Comparison of ENCODE assay signal across 1 cellular context in the genomic region with DNA sequence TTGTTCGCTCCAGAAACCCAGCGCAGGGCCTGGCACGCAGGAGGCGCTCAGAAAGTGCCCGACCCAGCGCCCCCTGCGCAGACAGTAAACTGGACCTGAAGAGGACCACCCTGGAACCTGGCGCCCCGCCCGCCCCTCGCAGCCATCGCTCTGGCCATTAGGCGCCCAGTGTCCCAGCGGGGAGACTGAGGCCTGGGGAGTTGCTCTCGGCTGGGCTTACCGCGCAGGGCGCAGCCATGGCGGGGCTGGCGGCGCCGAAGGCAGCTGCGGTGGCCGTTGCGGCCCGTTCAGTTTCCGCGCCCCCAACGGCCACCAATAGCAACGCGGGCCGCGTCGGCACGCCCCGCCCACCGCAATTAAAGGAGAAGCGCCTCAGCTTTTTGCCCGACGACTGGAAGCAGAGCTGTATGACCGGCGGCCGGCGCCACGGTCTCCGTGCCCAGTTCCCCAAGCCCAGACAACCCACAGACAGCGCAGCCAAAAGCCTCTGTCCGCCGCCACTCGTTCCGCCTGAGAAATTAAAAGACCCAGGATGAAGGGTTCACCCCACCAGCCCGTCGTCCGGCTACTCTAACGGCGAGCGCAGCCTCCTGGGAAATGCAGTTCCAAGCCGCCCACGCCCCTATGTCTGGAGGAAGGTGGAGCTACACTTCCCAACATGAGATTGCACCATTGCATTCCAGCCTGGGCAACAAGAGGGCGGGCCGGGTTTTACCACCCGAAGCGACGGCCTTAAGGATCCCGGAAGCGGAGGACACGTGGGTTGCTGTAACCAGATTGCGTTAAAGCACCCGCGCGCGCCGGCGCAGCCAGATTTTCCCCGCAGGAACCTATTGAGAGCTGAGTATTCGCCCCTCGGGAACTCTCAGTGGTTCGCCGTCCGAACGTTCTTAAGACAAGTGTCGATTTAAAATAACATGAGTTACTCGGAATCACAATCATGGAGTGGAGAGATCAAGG.
A peak's percentile ranks its signal among the peaks of the same experiment; 100 is the strongest.
TF ChIP-seq lines count a peak whose summit lies in the region.

A gene (minus strand): TSS at position 289 of the 960 bp plus-strand sequence. CDS start 51 bp downstream, at position 238.

TF ChIP-seq in HepG2, 621 proteins besides CTCF, POLR2A, EP300 and RAD21 (continued from another document and continues in another):
- TF ChIP-seq, protein P1, sequence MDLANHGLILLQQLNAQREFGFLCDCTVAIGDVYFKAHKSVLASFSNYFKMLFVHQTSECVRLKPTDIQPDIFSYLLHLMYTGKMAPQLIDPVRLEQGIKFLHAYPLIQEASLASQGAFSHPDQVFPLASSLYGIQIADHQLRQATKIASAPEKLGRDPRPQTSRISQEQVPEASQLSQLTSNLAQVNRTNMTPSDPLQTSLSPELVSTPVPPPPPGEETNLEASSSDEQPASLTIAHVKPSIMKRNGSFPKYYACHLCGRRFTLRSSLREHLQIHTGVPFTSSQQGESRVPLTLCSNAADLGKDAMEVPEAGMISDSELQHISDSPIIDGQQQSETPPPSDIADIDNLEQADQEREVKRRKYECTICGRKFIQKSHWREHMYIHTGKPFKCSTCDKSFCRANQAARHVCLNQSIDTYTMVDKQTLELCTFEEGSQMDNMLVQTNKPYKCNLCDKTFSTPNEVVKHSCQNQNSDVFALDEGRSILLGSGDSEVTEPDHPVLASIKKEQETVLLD (CRISPR knock-in tag; IDR thresholded peaks at IDR 0.05; ENCODE audit: low read depth), result 0 out of 2 replicates have a peak, but pooled peaks have one; percentile 26
- TF ChIP-seq ZNF556 (CRISPR knock-in tag; IDR thresholded peaks at IDR 0.05; ENCODE audit: borderline replicate concordance), result peak; percentile 51; the same call in 1 of the 2 replicates
- 0 out of 2 replicates have a peak, but pooled peaks have one; percentile 69 for TF ChIP-seq ZNF138 (CRISPR knock-in tag; IDR thresholded peaks at IDR 0.05; ENCODE audit: low read depth)
- no peak for TF ChIP-seq SMYD3 (CRISPR knock-in tag; IDR thresholded peaks at IDR 0.05)
- no peak for TF ChIP-seq ZSCAN12 (CRISPR knock-in tag; IDR thresholded peaks at IDR 0.05)
- TF ChIP-seq ZNF883 (CRISPR knock-in tag; IDR thresholded peaks at IDR 0.05; ENCODE audit: not compliant biosample characterization), result peak; percentile 39
- TF ChIP-seq ZNF331 (CRISPR knock-in tag; IDR thresholded peaks at IDR 0.05), result peak; percentile 59; the same call in 1 of the 2 replicates
- TF ChIP-seq, protein P2, sequence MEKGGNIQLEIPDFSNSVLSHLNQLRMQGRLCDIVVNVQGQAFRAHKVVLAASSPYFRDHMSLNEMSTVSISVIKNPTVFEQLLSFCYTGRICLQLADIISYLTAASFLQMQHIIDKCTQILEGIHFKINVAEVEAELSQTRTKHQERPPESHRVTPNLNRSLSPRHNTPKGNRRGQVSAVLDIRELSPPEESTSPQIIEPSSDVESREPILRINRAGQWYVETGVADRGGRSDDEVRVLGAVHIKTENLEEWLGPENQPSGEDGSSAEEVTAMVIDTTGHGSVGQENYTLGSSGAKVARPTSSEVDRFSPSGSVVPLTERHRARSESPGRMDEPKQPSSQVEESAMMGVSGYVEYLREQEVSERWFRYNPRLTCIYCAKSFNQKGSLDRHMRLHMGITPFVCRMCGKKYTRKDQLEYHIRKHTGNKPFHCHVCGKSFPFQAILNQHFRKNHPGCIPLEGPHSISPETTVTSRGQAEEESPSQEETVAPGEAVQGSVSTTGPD (CRISPR knock-in tag; IDR thresholded peaks at IDR 0.05), result peak; percentile 25; the same call in 1 of the 2 replicates
- TF ChIP-seq, protein P3, sequence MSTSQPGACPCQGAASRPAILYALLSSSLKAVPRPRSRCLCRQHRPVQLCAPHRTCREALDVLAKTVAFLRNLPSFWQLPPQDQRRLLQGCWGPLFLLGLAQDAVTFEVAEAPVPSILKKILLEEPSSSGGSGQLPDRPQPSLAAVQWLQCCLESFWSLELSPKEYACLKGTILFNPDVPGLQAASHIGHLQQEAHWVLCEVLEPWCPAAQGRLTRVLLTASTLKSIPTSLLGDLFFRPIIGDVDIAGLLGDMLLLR (CRISPR knock-in tag; IDR thresholded peaks at IDR 0.05), result no peak
- peak; percentile 56 for TF ChIP-seq KMT2B (CRISPR knock-in tag; IDR thresholded peaks at IDR 0.05)
- TF ChIP-seq TCF7L2 (IDR thresholded peaks at IDR 0.05; ENCODE audit: low read depth, low read length), result no peak
- TF ChIP-seq, protein P4, sequence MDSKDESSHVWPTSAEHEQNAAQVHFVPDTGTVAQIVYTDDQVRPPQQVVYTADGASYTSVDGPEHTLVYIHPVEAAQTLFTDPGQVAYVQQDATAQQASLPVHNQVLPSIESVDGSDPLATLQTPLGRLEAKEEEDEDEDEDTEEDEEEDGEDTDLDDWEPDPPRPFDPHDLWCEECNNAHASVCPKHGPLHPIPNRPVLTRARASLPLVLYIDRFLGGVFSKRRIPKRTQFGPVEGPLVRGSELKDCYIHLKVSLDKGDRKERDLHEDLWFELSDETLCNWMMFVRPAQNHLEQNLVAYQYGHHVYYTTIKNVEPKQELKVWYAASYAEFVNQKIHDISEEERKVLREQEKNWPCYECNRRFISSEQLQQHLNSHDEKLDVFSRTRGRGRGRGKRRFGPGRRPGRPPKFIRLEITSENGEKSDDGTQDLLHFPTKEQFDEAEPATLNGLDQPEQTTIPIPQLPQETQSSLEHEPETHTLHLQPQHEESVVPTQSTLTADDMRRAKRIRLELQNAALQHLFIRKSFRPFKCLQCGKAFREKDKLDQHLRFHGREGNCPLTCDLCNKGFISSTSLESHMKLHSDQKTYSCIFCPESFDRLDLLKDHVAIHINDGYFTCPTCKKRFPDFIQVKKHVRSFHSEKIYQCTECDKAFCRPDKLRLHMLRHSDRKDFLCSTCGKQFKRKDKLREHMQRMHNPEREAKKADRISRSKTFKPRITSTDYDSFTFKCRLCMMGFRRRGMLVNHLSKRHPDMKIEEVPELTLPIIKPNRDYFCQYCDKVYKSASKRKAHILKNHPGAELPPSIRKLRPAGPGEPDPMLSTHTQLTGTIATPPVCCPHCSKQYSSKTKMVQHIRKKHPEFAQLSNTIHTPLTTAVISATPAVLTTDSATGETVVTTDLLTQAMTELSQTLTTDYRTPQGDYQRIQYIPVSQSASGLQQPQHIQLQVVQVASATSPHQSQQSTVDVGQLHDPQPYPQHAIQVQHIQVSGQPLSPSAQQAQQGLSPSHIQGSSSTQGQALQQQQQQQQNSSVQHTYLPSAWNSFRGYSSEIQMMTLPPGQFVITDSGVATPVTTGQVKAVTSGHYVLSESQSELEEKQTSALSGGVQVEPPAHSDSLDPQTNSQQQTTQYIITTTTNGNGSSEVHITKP (CRISPR knock-in tag; IDR thresholded peaks at IDR 0.05; ENCODE audit: low read depth), result peak; percentile 97
- TF ChIP-seq ZNF317 (CRISPR knock-in tag; IDR thresholded peaks at IDR 0.05), result no peak
- peak in 1 of 2 experiments; percentile 76; a peak in 2 of 4 replicates for TF ChIP-seq KLF16 (CRISPR knock-in tag; IDR thresholded peaks at IDR 0.05)
- TF ChIP-seq, protein P5, sequence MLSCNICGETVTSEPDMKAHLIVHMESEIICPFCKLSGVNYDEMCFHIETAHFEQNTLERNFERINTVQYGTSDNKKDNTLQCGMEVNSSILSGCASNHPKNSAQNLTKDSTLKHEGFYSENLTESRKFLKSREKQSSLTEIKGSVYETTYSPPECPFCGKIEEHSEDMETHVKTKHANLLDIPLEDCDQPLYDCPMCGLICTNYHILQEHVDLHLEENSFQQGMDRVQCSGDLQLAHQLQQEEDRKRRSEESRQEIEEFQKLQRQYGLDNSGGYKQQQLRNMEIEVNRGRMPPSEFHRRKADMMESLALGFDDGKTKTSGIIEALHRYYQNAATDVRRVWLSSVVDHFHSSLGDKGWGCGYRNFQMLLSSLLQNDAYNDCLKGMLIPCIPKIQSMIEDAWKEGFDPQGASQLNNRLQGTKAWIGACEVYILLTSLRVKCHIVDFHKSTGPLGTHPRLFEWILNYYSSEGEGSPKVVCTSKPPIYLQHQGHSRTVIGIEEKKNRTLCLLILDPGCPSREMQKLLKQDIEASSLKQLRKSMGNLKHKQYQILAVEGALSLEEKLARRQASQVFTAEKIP (CRISPR knock-in tag; IDR thresholded peaks at IDR 0.05; ENCODE audit: borderline replicate concordance), result no peak
- TF ChIP-seq ZNF563 (CRISPR knock-in tag; IDR thresholded peaks at IDR 0.05), result no peak
- TF ChIP-seq, protein P6, sequence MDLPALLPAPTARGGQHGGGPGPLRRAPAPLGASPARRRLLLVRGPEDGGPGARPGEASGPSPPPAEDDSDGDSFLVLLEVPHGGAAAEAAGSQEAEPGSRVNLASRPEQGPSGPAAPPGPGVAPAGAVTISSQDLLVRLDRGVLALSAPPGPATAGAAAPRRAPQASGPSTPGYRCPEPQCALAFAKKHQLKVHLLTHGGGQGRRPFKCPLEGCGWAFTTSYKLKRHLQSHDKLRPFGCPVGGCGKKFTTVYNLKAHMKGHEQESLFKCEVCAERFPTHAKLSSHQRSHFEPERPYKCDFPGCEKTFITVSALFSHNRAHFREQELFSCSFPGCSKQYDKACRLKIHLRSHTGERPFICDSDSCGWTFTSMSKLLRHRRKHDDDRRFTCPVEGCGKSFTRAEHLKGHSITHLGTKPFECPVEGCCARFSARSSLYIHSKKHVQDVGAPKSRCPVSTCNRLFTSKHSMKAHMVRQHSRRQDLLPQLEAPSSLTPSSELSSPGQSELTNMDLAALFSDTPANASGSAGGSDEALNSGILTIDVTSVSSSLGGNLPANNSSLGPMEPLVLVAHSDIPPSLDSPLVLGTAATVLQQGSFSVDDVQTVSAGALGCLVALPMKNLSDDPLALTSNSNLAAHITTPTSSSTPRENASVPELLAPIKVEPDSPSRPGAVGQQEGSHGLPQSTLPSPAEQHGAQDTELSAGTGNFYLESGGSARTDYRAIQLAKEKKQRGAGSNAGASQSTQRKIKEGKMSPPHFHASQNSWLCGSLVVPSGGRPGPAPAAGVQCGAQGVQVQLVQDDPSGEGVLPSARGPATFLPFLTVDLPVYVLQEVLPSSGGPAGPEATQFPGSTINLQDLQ (CRISPR knock-in tag; IDR thresholded peaks at IDR 0.05), result no peak
- TF ChIP-seq MED8 (CRISPR knock-in tag; IDR thresholded peaks at IDR 0.05; ENCODE audit: insufficient replicate concordance), result no peak
- TF ChIP-seq U2AF1 (optimal IDR thresholded peaks at IDR 0.05; ENCODE audit: low read depth, low read length), result no peak
- TF ChIP-seq ZNF446 (CRISPR knock-in tag; IDR thresholded peaks at IDR 0.05), result no peak
- TF ChIP-seq CHD4 (IDR thresholded peaks at IDR 0.05; ENCODE audit: borderline replicate concordance, low read length), result no peak
- TF ChIP-seq HOXA3 (CRISPR knock-in tag; IDR thresholded peaks at IDR 0.05), result peak; percentile 28
- TF ChIP-seq, protein P7, sequence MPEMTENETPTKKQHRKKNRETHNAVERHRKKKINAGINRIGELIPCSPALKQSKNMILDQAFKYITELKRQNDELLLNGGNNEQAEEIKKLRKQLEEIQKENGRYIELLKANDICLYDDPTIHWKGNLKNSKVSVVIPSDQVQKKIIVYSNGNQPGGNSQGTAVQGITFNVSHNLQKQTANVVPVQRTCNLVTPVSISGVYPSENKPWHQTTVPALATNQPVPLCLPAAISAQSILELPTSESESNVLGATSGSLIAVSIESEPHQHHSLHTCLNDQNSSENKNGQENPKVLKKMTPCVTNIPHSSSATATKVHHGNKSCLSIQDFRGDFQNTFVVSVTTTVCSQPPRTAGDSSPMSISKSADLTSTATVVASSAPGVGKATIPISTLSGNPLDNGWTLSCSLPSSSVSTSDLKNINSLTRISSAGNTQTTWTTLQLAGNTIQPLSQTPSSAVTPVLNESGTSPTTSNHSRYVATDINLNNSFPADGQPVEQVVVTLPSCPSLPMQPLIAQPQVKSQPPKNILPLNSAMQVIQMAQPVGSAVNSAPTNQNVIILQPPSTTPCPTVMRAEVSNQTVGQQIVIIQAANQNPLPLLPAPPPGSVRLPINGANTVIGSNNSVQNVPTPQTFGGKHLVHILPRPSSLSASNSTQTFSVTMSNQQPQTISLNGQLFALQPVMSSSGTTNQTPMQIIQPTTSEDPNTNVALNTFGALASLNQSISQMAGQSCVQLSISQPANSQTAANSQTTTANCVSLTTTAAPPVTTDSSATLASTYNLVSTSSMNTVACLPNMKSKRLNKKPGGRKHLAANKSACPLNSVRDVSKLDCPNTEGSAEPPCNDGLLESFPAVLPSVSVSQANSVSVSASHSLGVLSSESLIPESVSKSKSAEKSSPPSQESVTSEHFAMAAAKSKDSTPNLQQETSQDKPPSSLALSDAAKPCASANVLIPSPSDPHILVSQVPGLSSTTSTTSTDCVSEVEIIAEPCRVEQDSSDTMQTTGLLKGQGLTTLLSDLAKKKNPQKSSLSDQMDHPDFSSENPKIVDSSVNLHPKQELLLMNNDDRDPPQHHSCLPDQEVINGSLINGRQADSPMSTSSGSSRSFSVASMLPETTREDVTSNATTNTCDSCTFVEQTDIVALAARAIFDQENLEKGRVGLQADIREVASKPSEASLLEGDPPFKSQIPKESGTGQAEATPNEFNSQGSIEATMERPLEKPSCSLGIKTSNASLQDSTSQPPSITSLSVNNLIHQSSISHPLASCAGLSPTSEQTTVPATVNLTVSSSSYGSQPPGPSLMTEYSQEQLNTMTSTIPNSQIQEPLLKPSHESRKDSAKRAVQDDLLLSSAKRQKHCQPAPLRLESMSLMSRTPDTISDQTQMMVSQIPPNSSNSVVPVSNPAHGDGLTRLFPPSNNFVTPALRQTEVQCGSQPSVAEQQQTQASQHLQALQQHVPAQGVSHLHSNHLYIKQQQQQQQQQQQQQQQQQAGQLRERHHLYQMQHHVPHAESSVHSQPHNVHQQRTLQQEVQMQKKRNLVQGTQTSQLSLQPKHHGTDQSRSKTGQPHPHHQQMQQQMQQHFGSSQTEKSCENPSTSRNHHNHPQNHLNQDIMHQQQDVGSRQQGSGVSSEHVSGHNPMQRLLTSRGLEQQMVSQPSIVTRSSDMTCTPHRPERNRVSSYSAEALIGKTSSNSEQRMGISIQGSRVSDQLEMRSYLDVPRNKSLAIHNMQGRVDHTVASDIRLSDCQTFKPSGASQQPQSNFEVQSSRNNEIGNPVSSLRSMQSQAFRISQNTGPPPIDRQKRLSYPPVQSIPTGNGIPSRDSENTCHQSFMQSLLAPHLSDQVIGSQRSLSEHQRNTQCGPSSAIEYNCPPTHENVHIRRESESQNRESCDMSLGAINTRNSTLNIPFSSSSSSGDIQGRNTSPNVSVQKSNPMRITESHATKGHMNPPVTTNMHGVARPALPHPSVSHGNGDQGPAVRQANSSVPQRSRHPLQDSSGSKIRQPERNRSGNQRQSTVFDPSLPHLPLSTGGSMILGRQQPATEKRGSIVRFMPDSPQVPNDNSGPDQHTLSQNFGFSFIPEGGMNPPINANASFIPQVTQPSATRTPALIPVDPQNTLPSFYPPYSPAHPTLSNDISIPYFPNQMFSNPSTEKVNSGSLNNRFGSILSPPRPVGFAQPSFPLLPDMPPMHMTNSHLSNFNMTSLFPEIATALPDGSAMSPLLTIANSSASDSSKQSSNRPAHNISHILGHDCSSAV (CRISPR knock-in tag; IDR thresholded peaks at IDR 0.05; ENCODE audit: borderline replicate concordance), result no peak
